Comparison of ENCODE assay signal across 1 cellular context in the genomic region with DNA sequence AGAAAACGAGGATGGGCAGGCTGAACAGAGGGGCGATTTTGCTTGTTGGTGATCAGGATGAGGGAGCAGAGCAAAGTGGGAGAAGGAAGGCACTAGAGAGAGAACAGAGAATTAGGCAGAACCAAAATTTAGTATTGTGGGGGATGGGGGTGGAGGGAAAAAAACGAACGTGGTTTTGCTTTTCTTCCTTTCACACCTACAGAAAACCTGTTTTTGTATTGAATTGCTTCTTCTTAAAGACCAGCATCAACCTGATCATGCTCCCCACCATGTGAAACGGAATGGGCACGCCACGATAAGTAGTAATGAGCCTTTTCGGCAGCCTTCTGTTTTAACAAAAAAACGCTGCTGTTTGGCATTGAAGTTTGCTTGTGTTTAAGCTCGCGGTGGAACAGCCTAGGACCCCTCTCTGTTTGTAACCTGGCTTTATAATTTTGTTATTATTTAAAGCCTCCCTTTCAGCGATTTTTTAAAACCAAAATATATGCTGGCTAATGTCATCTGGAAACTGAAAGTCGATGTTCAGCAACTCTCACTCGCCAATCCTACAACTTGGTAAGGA.
TF ChIP-seq lines count a peak whose summit lies in the region.

No MANE protein-coding gene starts in this region.

TF ChIP-seq in H1, 55 proteins besides CTCF, POLR2A, EP300 and RAD21 (continued from another document):
- TF ChIP-seq KDM4A (IDR thresholded peaks at IDR 0.05; ENCODE audit: low read depth, low read length, severe bottlenecking): no peak
- no peak for TF ChIP-seq POLR2AphosphoS5 (IDR thresholded peaks at IDR 0.05; ENCODE audit: low read depth, low read length)
- TF ChIP-seq SIRT6 (IDR thresholded peaks at IDR 0.05; ENCODE audit: low read length): no peak
- no peak for TF ChIP-seq GTF2F1 (IDR thresholded peaks at IDR 0.05; ENCODE audit: borderline replicate concordance, low read depth, low read length)
- TF ChIP-seq ASH2L (IDR thresholded peaks at IDR 0.05; ENCODE audit: low read length): no peak
- no peak for TF ChIP-seq POU5F1 (IDR thresholded peaks at IDR 0.05; ENCODE audit: low read depth, low read length)
- TF ChIP-seq BACH1 (IDR thresholded peaks at IDR 0.05; ENCODE audit: low read length): no peak
- no peak for TF ChIP-seq RNF2 (IDR thresholded peaks at IDR 0.05; ENCODE audit: borderline replicate concordance, low read depth, low read length, missing control alignments, poor library complexity, severe bottlenecking)
- no peak for TF ChIP-seq CTBP2 (IDR thresholded peaks at IDR 0.05; ENCODE audit: borderline replicate concordance, insufficient read depth, insufficient read length, low read length)
- no peak for TF ChIP-seq RXRA (IDR thresholded peaks at IDR 0.05; ENCODE audit: insufficient read depth, low read depth, low read length)
- no peak for TF ChIP-seq CREB1 (IDR thresholded peaks at IDR 0.05)
- no peak for TF ChIP-seq TAF7 (optimal IDR thresholded peaks at IDR 0.05; ENCODE audit: borderline replicate concordance, low read depth, low read length)
- TF ChIP-seq SP2 (IDR thresholded peaks at IDR 0.05; ENCODE audit: low read length): no peak
